ENCODE assay signal across 14 cellular contexts in genomic region chr12:75706786-75707605, GRCh38.
DNase-seq lines count a peak whose midpoint lies in the region; ATAC-seq, FAIRE-seq and TF ChIP-seq lines count a peak whose summit lies in the region.
"Had no signal": no experiment of that assay in that cellular context is flagged by ENCODE, and none has a peak within 500 bp of the region (broad histone marks: within the 10 kb centered on the region; RNA-seq: fewer than 3 reads in every experiment).

No MANE protein-coding gene starts in this region.

- peak overlapping the region; percentile 15 for H3K27ac ChIP-seq in muscle layer of duodenum (ENCODE audit: low read length)
- H3K27ac ChIP-seq: upper lobe of left lung, VCaP had no signal

- no peak for TF ChIP-seq RAD21 in Ishikawa (IDR thresholded peaks at IDR 0.05; ENCODE audit: low read depth)

- H3K36me3 ChIP-seq in bronchial epithelial cell (ENCODE audit: control insufficient read depth, insufficient read depth, low read length) = no peaks in the 10 kb centered on the region
- no peaks in the 10 kb centered on the region for H3K36me3 ChIP-seq in muscle layer of duodenum (ENCODE audit: control insufficient read depth in 1 of 2, insufficient read depth in 2 of 2, low read length in 2 of 2)
- H3K36me3 ChIP-seq: upper lobe of left lung had no signal

- peak; percentile 39 for DNase-seq in CMK (ENCODE audit: low read depth)
- DNase-seq in bronchial epithelial cell (ENCODE audit: low read depth) = peak; percentile 89
- no peak for DNase-seq in GM19238 (ENCODE audit: insufficient read length, low spot score)
- no peak for DNase-seq in NCI-H748 (lab: John Stamatoyannopoulos, UW; ENCODE audit: unreplicated experiment)
- no peak for DNase-seq in NCI-H1092 (lab: John Stamatoyannopoulos, UW)
- DNase-seq: DMS153; islet precursor cell; NCI-H2029; stimulated activated CD4-positive, alpha-beta T cell treated with anti-CD3 and anti-CD28 coated beads, Interleukin-15, amount 100 ng/mL, for 24 hours; upper lobe of left lung had no signal

- peaks cover 0 to 14% of the 10 kb centered on the region in 2 donors for H3K4me1 ChIP-seq in muscle layer of duodenum (ENCODE audit: control insufficient read depth in 1 of 2, insufficient read depth in 2 of 2, low read length in 2 of 2)

- TF ChIP-seq EP300 in Ishikawa (IDR thresholded peaks at IDR 0.05; ENCODE audit: borderline replicate concordance) = peak; percentile 81; the same call in 1 of the 2 replicates

- FAIRE-seq in bronchial epithelial cell (lab: Jason Lieb, UNC) = no peak

- H3K27me3 ChIP-seq in bronchial epithelial cell (ENCODE audit: control insufficient read depth, insufficient read depth, low read length) (no peaks in the 10 kb centered on the region), muscle layer of duodenum (ENCODE audit: low read depth, low read length) (no peaks in the 10 kb centered on the region)
- H3K27me3 ChIP-seq: upper lobe of left lung had no signal

- H3K4me3 ChIP-seq in bronchial epithelial cell (ENCODE audit: low read depth, low read length) (no peak overlapping the region), muscle layer of duodenum (ENCODE audit: low read depth in 1 of 2, low read length in 2 of 2) (no peak overlapping the region)
- H3K4me3 ChIP-seq: upper lobe of left lung had no signal

- no peaks in the 10 kb centered on the region for H3K9me3 ChIP-seq in muscle layer of duodenum (ENCODE audit: control insufficient read depth in 1 of 2, low read length in 2 of 2)
- H3K9me3 ChIP-seq: upper lobe of left lung had no signal

- TF ChIP-seq CTCF in bronchial epithelial cell (IDR thresholded peaks at IDR 0.05; ENCODE audit: insufficient read depth, low read length, severe bottlenecking) = no peak

- no peak for ATAC-seq in GM21367 (IDR thresholded peaks at IDR 0.05; ENCODE audit: unreplicated experiment)

TF ChIP-seq in Ishikawa, 13 proteins besides CTCF, POLR2A, EP300 and RAD21:
- TF ChIP-seq USF1 (IDR thresholded peaks at IDR 0.05) (no peak), CREB1 (IDR thresholded peaks at IDR 0.05; ENCODE audit: low read depth) (no peak), ZBTB7A (IDR thresholded peaks at IDR 0.05; ENCODE audit: low read depth) (no peak), MAX (IDR thresholded peaks at IDR 0.05) (no peak), REST (IDR thresholded peaks at IDR 0.05; ENCODE audit: low read depth) (no peak), CEBPB (IDR thresholded peaks at IDR 0.05) (0 out of 2 replicates have a peak, but pooled peaks have one; percentile 27), NFIC (IDR thresholded peaks at IDR 0.05) (peak; percentile 53; the same call in 1 of the 2 replicates), FOXM1 (IDR thresholded peaks at IDR 0.05; ENCODE audit: borderline replicate concordance, low read depth) (peak; percentile 53; the same call in 1 of the 2 replicates), TCF12 (IDR thresholded peaks at IDR 0.05; ENCODE audit: low read depth) (peak; percentile 73), EGR1 (IDR thresholded peaks at IDR 0.05) (no peak), YY1 (IDR thresholded peaks at IDR 0.05; ENCODE audit: low read depth) (no peak; the same call in 1 of the 2 replicates), TEAD4 (IDR thresholded peaks at IDR 0.05) (peak; percentile 47; the same call in 1 of the 2 replicates), TAF1 (IDR thresholded peaks at IDR 0.05; ENCODE audit: low read depth) (no peak)

Comparison
In these comparisons a context has a peak if more than half of its experiments do, and no peak if none do; other contexts are left out.
1. DNase-seq: peak in CMK (single experiment) and bronchial epithelial cell (single experiment); none in GM19238 (single experiment), NCI-H748 (single experiment) and NCI-H1092 (single experiment).